Comparison of ENCODE assay signal across 1 cellular context in the genomic region with DNA sequence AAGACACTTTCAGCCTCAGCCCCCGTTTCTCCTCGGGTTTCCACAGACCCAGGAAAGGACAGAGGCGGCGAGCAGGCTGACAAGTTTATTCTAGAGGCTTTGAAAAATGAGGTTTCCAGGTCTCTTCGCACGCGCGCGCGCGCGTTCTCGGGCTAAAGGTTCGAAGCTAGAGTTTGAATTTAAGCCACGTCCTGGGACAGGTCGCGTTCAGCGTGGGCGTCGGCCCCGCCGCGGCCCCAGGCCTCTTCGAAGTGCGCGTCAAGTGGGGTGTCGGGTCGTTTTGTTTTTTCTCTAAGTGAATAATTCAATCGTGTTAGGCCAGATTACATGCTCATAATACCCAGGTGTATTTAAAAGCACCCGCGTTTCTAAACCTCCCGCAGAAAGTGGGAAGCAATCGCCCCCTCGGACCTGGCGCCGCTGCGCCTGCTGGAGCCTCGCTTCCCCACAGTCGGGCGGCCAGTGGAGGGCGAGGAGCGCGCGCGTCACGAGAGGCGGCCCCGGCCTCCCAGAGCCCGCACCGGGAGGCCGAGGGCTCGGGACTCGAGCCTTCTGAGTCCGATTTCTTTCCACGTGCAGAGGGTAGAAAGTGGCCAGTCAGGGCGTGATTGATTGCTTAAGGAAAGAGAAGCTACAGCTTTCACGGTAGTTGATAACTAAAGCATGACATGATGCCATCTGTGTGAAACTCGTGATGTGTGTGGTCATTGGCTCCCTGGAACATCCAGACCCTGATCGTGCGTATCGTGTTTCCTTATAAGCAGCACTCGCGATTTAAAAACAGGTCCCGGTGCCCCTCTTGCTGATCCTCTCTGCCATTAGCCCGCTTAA.
A peak's percentile ranks its signal among the peaks of the same experiment; 100 is the strongest.
TF ChIP-seq lines count a peak whose summit lies in the region.

No MANE protein-coding gene starts in this region.

TF ChIP-seq in WTC11, 78 proteins besides CTCF, POLR2A, EP300 and RAD21 (continued from another document):
- TF ChIP-seq ZMAT4 (CRISPR knock-in tag; IDR thresholded peaks at IDR 0.05) (no peak), IRF2 (CRISPR knock-in tag; IDR thresholded peaks at IDR 0.05; ENCODE audit: borderline replicate concordance, low read depth) (no peak), FOXK1 (CRISPR knock-in tag; IDR thresholded peaks at IDR 0.05) (no peak), TCF7 (CRISPR knock-in tag; IDR thresholded peaks at IDR 0.05; ENCODE audit: low read depth) (no peak), ZNF121 (CRISPR knock-in tag; IDR thresholded peaks at IDR 0.05) (no peak), JUN (CRISPR knock-in tag; IDR thresholded peaks at IDR 0.05) (no peak), ATF3 (CRISPR knock-in tag; conservative IDR thresholded peaks at IDR 0.05) (no peak), GABPB1 (CRISPR knock-in tag; IDR thresholded peaks at IDR 0.05) (no peak)
- TF ChIP-seq, protein P1, sequence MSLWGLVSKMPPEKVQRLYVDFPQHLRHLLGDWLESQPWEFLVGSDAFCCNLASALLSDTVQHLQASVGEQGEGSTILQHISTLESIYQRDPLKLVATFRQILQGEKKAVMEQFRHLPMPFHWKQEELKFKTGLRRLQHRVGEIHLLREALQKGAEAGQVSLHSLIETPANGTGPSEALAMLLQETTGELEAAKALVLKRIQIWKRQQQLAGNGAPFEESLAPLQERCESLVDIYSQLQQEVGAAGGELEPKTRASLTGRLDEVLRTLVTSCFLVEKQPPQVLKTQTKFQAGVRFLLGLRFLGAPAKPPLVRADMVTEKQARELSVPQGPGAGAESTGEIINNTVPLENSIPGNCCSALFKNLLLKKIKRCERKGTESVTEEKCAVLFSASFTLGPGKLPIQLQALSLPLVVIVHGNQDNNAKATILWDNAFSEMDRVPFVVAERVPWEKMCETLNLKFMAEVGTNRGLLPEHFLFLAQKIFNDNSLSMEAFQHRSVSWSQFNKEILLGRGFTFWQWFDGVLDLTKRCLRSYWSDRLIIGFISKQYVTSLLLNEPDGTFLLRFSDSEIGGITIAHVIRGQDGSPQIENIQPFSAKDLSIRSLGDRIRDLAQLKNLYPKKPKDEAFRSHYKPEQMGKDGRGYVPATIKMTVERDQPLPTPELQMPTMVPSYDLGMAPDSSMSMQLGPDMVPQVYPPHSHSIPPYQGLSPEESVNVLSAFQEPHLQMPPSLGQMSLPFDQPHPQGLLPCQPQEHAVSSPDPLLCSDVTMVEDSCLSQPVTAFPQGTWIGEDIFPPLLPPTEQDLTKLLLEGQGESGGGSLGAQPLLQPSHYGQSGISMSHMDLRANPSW (CRISPR knock-in tag; conservative IDR thresholded peaks at IDR 0.05; ENCODE audit: low read depth), result 0 out of 2 replicates have a peak, but pooled peaks have one; percentile 52
